ENCODE assay signal across 22 cellular contexts in the genomic region with DNA sequence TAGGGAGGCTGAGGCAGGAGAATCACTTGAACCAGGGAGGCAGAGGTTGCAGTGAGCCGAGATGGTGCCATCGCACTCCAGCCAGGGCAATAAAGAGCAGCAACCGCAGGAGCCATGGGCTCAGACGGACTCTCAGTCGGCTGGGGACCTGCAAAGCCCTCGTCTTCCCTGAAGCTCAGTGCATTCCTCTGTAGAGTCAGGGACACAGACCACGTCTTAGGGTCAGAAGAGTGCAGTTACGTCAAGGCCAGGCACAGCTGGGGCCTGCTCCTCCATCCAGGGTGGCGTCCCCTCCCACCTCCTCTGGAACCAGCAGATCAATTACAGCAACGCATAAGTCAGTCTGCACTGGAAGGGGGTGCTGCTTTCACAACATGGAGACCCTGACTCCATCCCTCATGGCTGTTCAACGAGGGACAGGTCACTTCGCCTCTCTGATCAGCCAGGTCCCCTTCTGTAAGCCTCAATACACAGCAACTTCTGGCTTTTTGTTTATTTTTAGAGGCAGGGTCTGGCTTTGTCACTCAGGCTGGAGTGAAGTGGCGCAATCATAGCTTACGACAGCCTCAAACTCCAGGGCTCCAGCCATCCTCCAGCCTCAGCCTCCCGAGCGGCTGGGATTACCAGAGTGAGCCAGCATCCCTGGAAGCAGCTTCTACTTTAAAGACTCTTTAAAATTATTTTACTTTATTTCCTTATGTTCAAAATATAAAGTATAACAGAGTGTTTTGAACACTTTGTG.
A peak's percentile ranks its signal among the peaks of the same experiment; 100 is the strongest.
DNase-seq lines count a peak whose midpoint lies in the region; ATAC-seq and TF ChIP-seq lines count a peak whose summit lies in the region.
"Had no signal": no experiment of that assay in that cellular context is flagged by ENCODE, and none has a peak within 500 bp of the region (broad histone marks: within the 10 kb centered on the region; RNA-seq: fewer than 3 reads in every experiment).

No MANE protein-coding gene starts in this region.

- H3K27me3 Mint-ChIP-seq in activated naive CD4-positive, alpha-beta T cell treated with anti-CD3 and anti-CD28 coated beads for 36 hours (ENCODE audit: low read depth): no peaks in the 10 kb centered on the region
- H3K27me3 Mint-ChIP-seq in type B pancreatic cell: peaks cover 9% of the 10 kb centered on the region
- H3K27me3 Mint-ChIP-seq: activated B cell treated with CpG ODN at 0.5 μM for 24 hours had no signal

- peaks cover 2% of the 10 kb centered on the region for H3K36me3 Mint-ChIP-seq in activated naive CD4-positive, alpha-beta T cell treated with anti-CD3 and anti-CD28 coated beads for 36 hours (ENCODE audit: low read depth)
- H3K36me3 Mint-ChIP-seq in type B pancreatic cell: no peaks in the 10 kb centered on the region

- peak; percentile 2 for DNase-seq in activated naive CD4-positive, alpha-beta T cell treated with anti-CD3 and anti-CD28 coated beads for 36 hours
- DNase-seq in activated naive CD4-positive, alpha-beta T cell treated with anti-CD3 and anti-CD28 coated beads, Interleukin-2, amount 50 U/mL, for 16 hours: no peak
- DNase-seq in NB4 (ENCODE audit: low read depth) (peak; percentile 56), iPS-NIHi7 (ENCODE audit: extremely low spot score) (peak; percentile 4), type B pancreatic cell (ENCODE audit: extremely low spot score, unreplicated experiment) (peak; percentile 45), iPS-NIHi11 (ENCODE audit: low spot score) (no peak)
- DNase-seq: activated B cell treated with CpG ODN at 0.5 μM for 24 hours; activated effector memory CD4-positive, alpha-beta T cell treated with Interleukin-2 at 50 U/mL for 16 hours; brain microvascular endothelial cell; Calu3; EL; endodermal cell; GOT3; mesendoderm; naive B cell; NCI-H1436 treated with DMSO at 0.1 percent for 48 hours; nucleus accumbens; stimulated activated CD4-positive, alpha-beta T cell treated with anti-CD3 and anti-CD28 coated beads, Interleukin-4, amount 100 ng/mL, for 4 hours had no signal

- no peak for TF ChIP-seq POLR2A in NB4 (IDR thresholded peaks at IDR 0.05; ENCODE audit: extremely low read depth, insufficient read length)

- ATAC-seq in HG02610 (IDR thresholded peaks at IDR 0.05; ENCODE audit: unreplicated experiment): no peak

- no peak overlapping the region for H3K27ac Mint-ChIP-seq in activated naive CD4-positive, alpha-beta T cell treated with anti-CD3 and anti-CD28 coated beads for 36 hours
- H3K27ac Mint-ChIP-seq in type B pancreatic cell: no peak overlapping the region
- H3K27ac Mint-ChIP-seq: activated B cell treated with CpG ODN at 0.5 μM for 24 hours, endodermal cell, naive B cell had no signal

- no peaks in the 10 kb centered on the region for H3K4me1 Mint-ChIP-seq in activated naive CD4-positive, alpha-beta T cell treated with anti-CD3 and anti-CD28 coated beads for 36 hours (ENCODE audit: low read depth)
- no peaks in the 10 kb centered on the region for H3K4me1 Mint-ChIP-seq in type B pancreatic cell (ENCODE audit: unreplicated experiment)
- H3K4me1 Mint-ChIP-seq: activated B cell treated with CpG ODN at 0.5 μM for 24 hours, endodermal cell, naive B cell had no signal

- TF ChIP-seq CTCF in NB4 (IDR thresholded peaks at IDR 0.05; ENCODE audit: low read depth, low read length) (no peak), type B pancreatic cell (conservative IDR thresholded peaks at IDR 0.05) (no peak)

- H3K9me3 Mint-ChIP-seq in activated naive CD4-positive, alpha-beta T cell treated with anti-CD3 and anti-CD28 coated beads for 36 hours: no peaks in the 10 kb centered on the region
- no peaks in the 10 kb centered on the region for H3K9me3 Mint-ChIP-seq in type B pancreatic cell
- H3K9me3 Mint-ChIP-seq: endodermal cell had no signal

- no peak overlapping the region for H3K4me3 ChIP-seq in NB4 (ENCODE audit: low read depth, low read length)
- H3K4me3 ChIP-seq: coronary artery, stomach, upper lobe of left lung had no signal

- H3K4me3 Mint-ChIP-seq in activated naive CD4-positive, alpha-beta T cell treated with anti-CD3 and anti-CD28 coated beads for 36 hours: no peak overlapping the region
- no peak overlapping the region for H3K4me3 Mint-ChIP-seq in type B pancreatic cell
- H3K4me3 Mint-ChIP-seq: activated B cell treated with CpG ODN at 0.5 μM for 24 hours, endodermal cell, naive B cell had no signal

- CTCF ChIA-PET in activated naive CD4-positive, alpha-beta T cell treated with anti-CD3 and anti-CD28 coated beads for 36 hours (lab: Charles Lee): no interaction called here

- intact Hi-C loops in activated naive CD4-positive, alpha-beta T cell treated with anti-CD3 and anti-CD28 coated beads for 36 hours (cut with micrococcal nuclease): no loop called here

Comparison
In these comparisons a context has a peak if more than half of its experiments do, and no peak if none do; other contexts are left out.
1. DNase-seq: peak in activated naive CD4-positive, alpha-beta T cell treated with anti-CD3 and anti-CD28 coated beads for 36 hours (single experiment), NB4 (single experiment), iPS-NIHi7 (single experiment) and type B pancreatic cell (single experiment); none in activated naive CD4-positive, alpha-beta T cell treated with anti-CD3 and anti-CD28 coated beads, Interleukin-2, amount 50 U/mL, for 16 hours (single experiment) and iPS-NIHi11 (single experiment).